9 cellular contexts compared by ENCODE assay signal in the genomic region with DNA sequence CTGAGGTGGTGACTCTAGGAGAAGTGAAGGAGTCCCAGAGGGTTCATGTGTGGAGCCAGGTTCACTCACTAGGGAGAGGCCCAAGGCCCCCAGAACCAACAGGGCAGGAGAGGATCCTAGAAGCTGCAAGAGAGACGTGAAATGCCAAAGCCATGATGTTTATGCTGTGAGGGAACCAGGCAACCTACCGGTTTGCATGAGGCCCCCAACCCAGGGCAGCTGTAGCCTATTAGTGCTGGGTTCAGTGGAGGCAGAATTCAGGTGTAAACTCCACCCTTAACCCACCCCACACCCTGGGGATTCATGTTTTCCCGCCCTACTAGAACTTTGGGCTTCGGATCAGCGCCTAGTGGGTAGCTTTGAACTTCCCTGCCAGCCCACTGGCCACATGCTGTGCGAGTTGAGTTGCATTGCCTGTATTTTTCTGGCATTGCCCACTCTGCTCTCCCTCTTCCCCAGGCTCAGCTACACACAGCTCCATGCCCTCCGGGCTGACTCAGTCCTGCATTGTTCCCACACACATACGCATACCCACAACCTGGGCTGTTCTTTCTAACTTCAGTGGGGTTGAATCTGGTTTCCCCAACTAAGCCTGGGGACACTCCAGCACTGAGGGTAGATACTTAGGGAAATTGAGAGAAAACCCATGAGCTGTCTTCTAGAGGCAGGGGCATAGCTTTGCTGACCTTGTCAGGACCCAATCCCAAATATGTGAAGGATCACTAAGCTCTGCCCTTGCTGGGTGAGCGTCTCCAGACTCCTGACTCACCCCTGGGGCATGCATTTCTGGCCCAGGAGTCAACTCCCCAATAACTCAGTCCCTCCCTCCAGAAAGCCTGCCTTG. TPM values are rescaled to one million over a fixed set of nuclear protein-coding genes. Genes with fewer than 3 reads are reported as not detected.
DNase-seq lines count a peak whose midpoint lies in the region; ATAC-seq and TF ChIP-seq lines count a peak whose summit lies in the region.
"Had no signal": no experiment of that assay in that cellular context is flagged by ENCODE, and none has a peak within 500 bp of the region (broad histone marks: within the 10 kb centered on the region; RNA-seq: fewer than 3 reads in every experiment).

No MANE protein-coding gene starts in this region.

- TF ChIP-seq CTCF in AG04449 (IDR thresholded peaks at IDR 0.05; ENCODE audit: insufficient read depth, low read length, missing control alignments) (no peak), cardiac fibroblast (IDR thresholded peaks at IDR 0.05; ENCODE audit: low read depth, low read length) (no peak), BE2C (IDR thresholded peaks at IDR 0.05; ENCODE audit: low read depth, low read length) (no peak)

- no peak overlapping the region for H3K4me3 Mint-ChIP-seq in stimulated activated naive B cell treated with anti-CD40 and anti-IgM and Interleukin-4, amounts not matched to agents 10 μg/mL and 1 μg/mL and 100 μg/mL, for 72 hours
- no peak overlapping the region for H3K4me3 Mint-ChIP-seq in stimulated activated memory B cell treated with anti-CD40 and anti-IgM and Interleukin-4, amounts not matched to agents 10 μg/mL and 1 μg/mL and 100 μg/mL, for 72 hours

- no peaks in the 10 kb centered on the region for H3K9me3 ChIP-seq in BE2C

- H3K4me1 Mint-ChIP-seq in stimulated activated naive B cell treated with anti-CD40 and anti-IgM and Interleukin-4, amounts not matched to agents 10 μg/mL and 1 μg/mL and 100 μg/mL, for 72 hours = peaks cover 15 to 27% of the 10 kb centered on the region in 2 donors
- peaks cover 23% of the 10 kb centered on the region for H3K4me1 Mint-ChIP-seq in stimulated activated memory B cell treated with anti-CD40 and anti-IgM and Interleukin-4, amounts not matched to agents 10 μg/mL and 1 μg/mL and 100 μg/mL, for 72 hours

- H3K27ac ChIP-seq in mesendoderm (ENCODE audit: low read depth, low read length) = peak overlapping the region; percentile 29

- peak; percentile 19 for DNase-seq in AG04449 (ENCODE audit: low read depth, low spot score)
- peak; percentile 81 for DNase-seq in HS-27A (ENCODE audit: low read depth)
- peak; percentile 60 to 81 for DNase-seq in cardiac fibroblast (ENCODE audit: low read depth in 2 of 2)
- peak; percentile 85 for DNase-seq in mesendoderm
- no peak for DNase-seq in BE2C
- no peak for DNase-seq in stimulated activated naive B cell treated with anti-CD40 and anti-IgM and Interleukin-4, amounts not matched to agents 10 μg/mL and 1 μg/mL and 100 μg/mL, for 72 hours
- DNase-seq in NAMALWA (ENCODE audit: low spot score) = no peak
- DNase-seq: NCI-H146 had no signal

- WGBS in mesendoderm (ENCODE audit: extremely low coverage, insufficient coverage, low lambda C conversion rate) = no CpG with 5 or more reads among the region's 9 CpGs

- no peak overlapping the region for H3K9ac ChIP-seq in mesendoderm (ENCODE audit: low read length)

- POLR2A ChIA-PET in AG04449 (lab: Yijun Ruan, JAX) = interaction anchor here (0.6 to 2.8 kb wide), 6 partner anchors 10 to 94 kb away, joined by 3 to 15 read pairs (median 4); partner anchors contain the start of gene NKTR

- H3K4me2 ChIP-seq in mesendoderm (ENCODE audit: low read length) = no peak overlapping the region

- no peak overlapping the region for H3K4ac ChIP-seq in mesendoderm (ENCODE audit: low read depth, low read length)

- CTCF ChIA-PET in AG04449 (lab: Yijun Ruan, JAX) = interaction anchor here (1.0 to 3.3 kb wide), 10 partner anchors 9 to 422 kb away, joined by 3 to 36 read pairs (median 5); no protein-coding TSS in a partner anchor

- H2AK5ac ChIP-seq in mesendoderm (ENCODE audit: low read length) = no peak overlapping the region

- H3K56ac ChIP-seq in mesendoderm (ENCODE audit: low read length) = peak overlapping the region; percentile 92

- no peak overlapping the region for H2BK15ac ChIP-seq in mesendoderm (replicated peaks; ENCODE audit: low read depth)

- no peak overlapping the region for H2BK120ac ChIP-seq in mesendoderm (ENCODE audit: low read depth, low read length)

- H3K27me3 ChIP-seq in mesendoderm (ENCODE audit: insufficient read depth, low read length, poor library complexity) = no peaks in the 10 kb centered on the region
- H3K27me3 ChIP-seq in BE2C = no peaks in the 10 kb centered on the region

- H4K8ac ChIP-seq in mesendoderm (ENCODE audit: low read depth, low read length) = no peak overlapping the region

- H3K9me3 Mint-ChIP-seq in stimulated activated naive B cell treated with anti-CD40 and anti-IgM and Interleukin-4, amounts not matched to agents 10 μg/mL and 1 μg/mL and 100 μg/mL, for 72 hours = no peaks in the 10 kb centered on the region
- no peaks in the 10 kb centered on the region for H3K9me3 Mint-ChIP-seq in stimulated activated memory B cell treated with anti-CD40 and anti-IgM and Interleukin-4, amounts not matched to agents 10 μg/mL and 1 μg/mL and 100 μg/mL, for 72 hours

- no peak overlapping the region for H2BK5ac ChIP-seq in mesendoderm (ENCODE audit: low read length)

- no peak overlapping the region for H3K27ac Mint-ChIP-seq in stimulated activated naive B cell treated with anti-CD40 and anti-IgM and Interleukin-4, amounts not matched to agents 10 μg/mL and 1 μg/mL and 100 μg/mL, for 72 hours
- H3K27ac Mint-ChIP-seq in stimulated activated memory B cell treated with anti-CD40 and anti-IgM and Interleukin-4, amounts not matched to agents 10 μg/mL and 1 μg/mL and 100 μg/mL, for 72 hours = no peak overlapping the region

- no peak overlapping the region for H4K5ac ChIP-seq in mesendoderm (ENCODE audit: low read length)

- no peak for ATAC-seq in stimulated activated naive B cell treated with anti-CD40 and anti-IgM and Interleukin-4, amounts not matched to agents 10 μg/mL and 1 μg/mL and 100 μg/mL, for 72 hours (replicated peaks)
- ATAC-seq in stimulated activated memory B cell treated with anti-CD40 and anti-IgM and Interleukin-4, amounts not matched to agents 10 μg/mL and 1 μg/mL and 100 μg/mL, for 72 hours = no peak

- H3K4me3 ChIP-seq in AG04449 (ENCODE audit: low read depth, low read length) (peak overlapping the region; percentile 9), cardiac fibroblast (replicated peaks in 1 of 2; ENCODE audit: low read depth in 2 of 2, low read length in 2 of 2) (peak overlapping the region in 1 of 2 donors; percentile 84), mesendoderm (ENCODE audit: low read length) (no peak overlapping the region), BE2C (ENCODE audit: low read depth, low read length) (no peak overlapping the region)

- peaks cover 20 to 22% of the 10 kb centered on the region in 2 donors for H3K27me3 Mint-ChIP-seq in stimulated activated naive B cell treated with anti-CD40 and anti-IgM and Interleukin-4, amounts not matched to agents 10 μg/mL and 1 μg/mL and 100 μg/mL, for 72 hours
- peaks cover 18% of the 10 kb centered on the region for H3K27me3 Mint-ChIP-seq in stimulated activated memory B cell treated with anti-CD40 and anti-IgM and Interleukin-4, amounts not matched to agents 10 μg/mL and 1 μg/mL and 100 μg/mL, for 72 hours

- H3K79me2 ChIP-seq in mesendoderm (ENCODE audit: control insufficient read depth, insufficient read depth, low read length) = no peaks in the 10 kb centered on the region

- peaks cover 2% of the 10 kb centered on the region for H3K79me1 ChIP-seq in mesendoderm (ENCODE audit: low read length)

- peaks cover 16 to 24% of the 10 kb centered on the region in 2 donors for H3K36me3 Mint-ChIP-seq in stimulated activated naive B cell treated with anti-CD40 and anti-IgM and Interleukin-4, amounts not matched to agents 10 μg/mL and 1 μg/mL and 100 μg/mL, for 72 hours
- peaks cover 20% of the 10 kb centered on the region for H3K36me3 Mint-ChIP-seq in stimulated activated memory B cell treated with anti-CD40 and anti-IgM and Interleukin-4, amounts not matched to agents 10 μg/mL and 1 μg/mL and 100 μg/mL, for 72 hours

- no peak overlapping the region for H3K23ac ChIP-seq in mesendoderm (ENCODE audit: low read length)

- no peak overlapping the region for H3K18ac ChIP-seq in mesendoderm (ENCODE audit: low read length)

- peaks cover 5% of the 10 kb centered on the region for H3K36me3 ChIP-seq in mesendoderm (ENCODE audit: control insufficient read depth, insufficient read depth, low read length)
- no peaks in the 10 kb centered on the region; the same call in 1 of the 2 replicates for H3K36me3 ChIP-seq in BE2C

- H3K4me1 ChIP-seq in mesendoderm (ENCODE audit: control insufficient read depth, low read depth, low read length) (peaks cover 18% of the 10 kb centered on the region), BE2C (peaks cover 5% of the 10 kb centered on the region; the same call in 1 of the 2 replicates)

RNA-seq across cellular contexts. Expression of gene ZBTB47, which starts 2.0 kb away (rescaled TPM):
- polyA plus RNA-seq in mesendoderm (2013, experiment 1 of 2) = 1.2 TPM
- 1.2 TPM for polyA plus RNA-seq in mesendoderm (2013, experiment 2 of 2)
- 3.4 TPM for polyA plus RNA-seq in BE2C (2012; ENCODE audit: insufficient read depth, insufficient read length, low read depth)

RNA-seq across cellular contexts. Expression of gene KLHL40, which starts 33.9 kb away (rescaled TPM):
- polyA plus RNA-seq in mesendoderm (2013, experiment 1 of 2) = not detected
- polyA plus RNA-seq in mesendoderm (2013, experiment 2 of 2) = not detected
- polyA plus RNA-seq in BE2C (2012; ENCODE audit: insufficient read depth, insufficient read length, low read depth) = not detected

RNA-seq across cellular contexts. Expression of gene NKTR, which starts 51.0 kb away (rescaled TPM):
- polyA plus RNA-seq in mesendoderm (2013, experiment 1 of 2) = 30.9 TPM
- polyA plus RNA-seq in mesendoderm (2013, experiment 2 of 2) = 31.8 TPM
- 20.9 TPM for polyA plus RNA-seq in BE2C (2012; ENCODE audit: insufficient read depth, insufficient read length, low read depth)

RNA-seq across cellular contexts. Expression of gene HHATL, which starts 51.1 kb away (rescaled TPM):
- polyA plus RNA-seq in mesendoderm (2013, experiment 1 of 2) = not detected
- not detected for polyA plus RNA-seq in mesendoderm (2013, experiment 2 of 2)
- not detected for polyA plus RNA-seq in BE2C (2012; ENCODE audit: insufficient read depth, insufficient read length, low read depth)

Comparison
In these comparisons a context has a peak if more than half of its experiments do, and no peak if none do; other contexts are left out.
1. DNase-seq: peak in AG04449 (single experiment), HS-27A (single experiment), cardiac fibroblast (2 of 2) and mesendoderm (single experiment); none in BE2C (single experiment), stimulated activated naive B cell treated with anti-CD40 and anti-IgM and Interleukin-4, amounts not matched to agents 10 μg/mL and 1 μg/mL and 100 μg/mL, for 72 hours (single experiment) and NAMALWA (single experiment).